ENCODE assay signal across 24 cellular contexts in the genomic region with DNA sequence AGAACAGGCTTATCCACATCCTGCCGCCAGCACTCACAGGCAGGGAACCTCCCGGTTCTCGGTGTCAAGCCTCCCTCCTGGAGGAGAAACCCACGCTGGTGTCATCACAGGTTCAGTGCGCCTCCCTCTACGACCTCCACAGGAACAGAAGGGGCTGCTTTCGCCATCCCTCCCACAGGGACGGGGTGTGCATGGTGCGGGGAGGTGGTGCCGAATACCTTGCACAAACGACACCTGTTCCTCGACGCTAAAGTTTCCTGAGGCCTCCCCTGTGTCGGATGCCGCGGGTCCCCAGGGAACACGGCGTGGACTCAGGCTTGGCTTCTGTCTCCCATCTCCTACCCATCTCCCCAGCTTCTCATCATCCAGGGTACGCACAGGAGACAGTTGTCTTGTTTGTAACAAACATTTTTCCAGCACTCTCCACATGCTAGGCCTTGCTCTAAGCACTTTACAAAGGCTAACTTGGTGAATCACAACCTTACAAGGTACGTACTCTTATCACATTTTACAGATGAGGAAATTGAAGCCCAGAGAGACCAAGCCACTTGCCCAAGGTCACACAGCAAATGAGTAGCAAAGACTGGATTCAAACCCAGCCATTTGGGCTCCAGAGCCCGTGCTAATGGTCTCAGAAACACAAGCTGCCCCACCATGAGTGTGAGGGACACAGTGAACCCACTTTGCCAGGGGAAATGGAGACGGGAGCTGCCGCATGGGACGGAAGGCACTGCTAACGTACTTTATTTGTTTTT.
DNase-seq lines count a peak whose midpoint lies in the region; ATAC-seq and TF ChIP-seq lines count a peak whose summit lies in the region.
"Had no signal": no experiment of that assay in that cellular context is flagged by ENCODE, and none has a peak within 500 bp of the region (broad histone marks: within the 10 kb centered on the region; RNA-seq: fewer than 3 reads in every experiment).

No MANE protein-coding gene starts in this region.

- POLR2A ChIA-PET in naive thymus-derived CD4-positive, alpha-beta T cell (lab: Charles Lee), result no interaction called here

- DNase-seq in NCI-H2171 (lab: John Stamatoyannopoulos, UW) (peak; percentile 58), endodermal cell (peak; percentile 22), neuronal stem cell (ENCODE audit: low spot score) (no peak), activated T-cell treated with anti-CD3 and anti-CD28 coated beads for 4 hours (no peak)
- DNase-seq in naive thymus-derived CD4-positive, alpha-beta T cell, result no peak
- DNase-seq: Calu3, DMS79 treated with DMSO at 0.1 percent for 48 hours, GF-D8, H9, HFFc6, Kasumi-1, MV-4-11, NCI-H1105 treated with DMSO at 0.1 percent for 48 hours, NCI-H146, NCI-H2029, NCI-H2227 treated with DMSO at 0.1 percent for 48 hours, NCI-H526 treated with DMSO at 0.1 percent for 48 hours, SHP77 had no signal

- H3K27ac Mint-ChIP-seq in endodermal cell, result no peak overlapping the region
- peak overlapping the region in 1 of 9 donors; percentile 26 for H3K27ac Mint-ChIP-seq in naive thymus-derived CD4-positive, alpha-beta T cell
- H3K27ac Mint-ChIP-seq: B cell, HFFc6 had no signal

- H4K20me1 ChIP-seq in BLaER1 treated with 17β-estradiol and CSF1 and Interleukin-3, amounts not matched to agents 10 nM and 100 nM, result peaks cover 0 to 10% (median 0%) of the 10 kb centered on the region in 11 experiments; a peak in 2 of 22 replicates

- no peak overlapping the region for H4K91ac ChIP-seq in neuronal stem cell (ENCODE audit: low read depth, low read length, poor library complexity)

- H3K27me3 Mint-ChIP-seq in endodermal cell (ENCODE audit: insufficient read depth), result peaks cover 24% of the 10 kb centered on the region
- peaks cover 0 to 11% (median 5%) of the 10 kb centered on the region in 5 donors for H3K27me3 Mint-ChIP-seq in naive thymus-derived CD4-positive, alpha-beta T cell

- H3K14ac ChIP-seq in neuronal stem cell (ENCODE audit: low read length), result no peak overlapping the region

- H3K18ac ChIP-seq in neuronal stem cell (ENCODE audit: low read length), result peak overlapping the region; percentile 81

- WGBS in endodermal cell (ENCODE audit: insufficient coverage in 1 of 2, insufficient read length in 1 of 2), 2 experiments, result 91 to 92% methylated on average over 21 to 25 of the region's 25 CpGs
- whole genome bisulfite sequencing in neuronal stem cell (ENCODE audit: extremely low coverage in 2 of 2, insufficient read length in 2 of 2, insufficient replicate concordance in 1 of 2), 2 donors, result no CpG with 5 or more reads among the region's 25 CpGs

- H2AFZ ChIP-seq in neuronal stem cell (ENCODE audit: low read length), result no peak overlapping the region

- no peaks in the 10 kb centered on the region for H3K9me3 ChIP-seq in BLaER1 treated with 17β-estradiol and CSF1 and Interleukin-3, amounts not matched to agents 10 nM and 100 nM (replicated peaks in 1 of 11)
- H3K9me3 ChIP-seq in endodermal cell (ENCODE audit: control insufficient read depth, low read length), result no peaks in the 10 kb centered on the region
- no peaks in the 10 kb centered on the region for H3K9me3 ChIP-seq in neuronal stem cell (replicated peaks in 1 of 2; ENCODE audit: control insufficient read depth in 2 of 2, insufficient read depth in 1 of 2, low read depth in 1 of 2, low read length in 2 of 2)
- H3K9me3 ChIP-seq in naive thymus-derived CD4-positive, alpha-beta T cell (ENCODE audit: control insufficient read depth in 2 of 3, low read length in 3 of 3), result no peaks in the 10 kb centered on the region

- H3K36me3 Mint-ChIP-seq in endodermal cell (ENCODE audit: low read depth), result no peaks in the 10 kb centered on the region
- no peaks in the 10 kb centered on the region for H3K36me3 Mint-ChIP-seq in naive thymus-derived CD4-positive, alpha-beta T cell

- no peaks in the 10 kb centered on the region for H3K36me3 ChIP-seq in BLaER1 treated with 17β-estradiol and CSF1 and Interleukin-3, amounts not matched to agents 10 nM and 100 nM
- no peaks in the 10 kb centered on the region for H3K36me3 ChIP-seq in endodermal cell (ENCODE audit: control insufficient read depth, insufficient read depth, low read length)
- no peaks in the 10 kb centered on the region for H3K36me3 ChIP-seq in neuronal stem cell (replicated peaks in 1 of 2; ENCODE audit: control insufficient read depth in 2 of 2, insufficient read depth in 2 of 2, low read length in 2 of 2)
- H3K36me3 ChIP-seq in naive thymus-derived CD4-positive, alpha-beta T cell (ENCODE audit: control insufficient read depth in 2 of 3, insufficient read depth in 3 of 3, low read length in 3 of 3), result no peaks in the 10 kb centered on the region

- H3K79me1 ChIP-seq in neuronal stem cell (ENCODE audit: low read depth, low read length), result no peaks in the 10 kb centered on the region

- H3K27me3 ChIP-seq in BLaER1 treated with 17β-estradiol and CSF1 and Interleukin-3, amounts not matched to agents 10 nM and 100 nM, result peaks cover 0 to 14% (median 0%) of the 10 kb centered on the region in 11 experiments; a peak in 3 of 22 replicates
- H3K27me3 ChIP-seq in endodermal cell (ENCODE audit: control insufficient read depth, insufficient read depth, low read length, poor library complexity, severe bottlenecking) (no peaks in the 10 kb centered on the region), neuronal stem cell (ENCODE audit: control insufficient read depth in 3 of 3, insufficient read depth in 3 of 3, low read depth in 1 of 3, low read length in 3 of 3) (peaks cover 0 to 52% (median 0%) of the 10 kb centered on the region in 3 experiments)
- no peaks in the 10 kb centered on the region for H3K27me3 ChIP-seq in naive thymus-derived CD4-positive, alpha-beta T cell (ENCODE audit: control insufficient read depth in 2 of 2, insufficient read depth in 2 of 2, low read length in 2 of 2)

- H3K9me3 Mint-ChIP-seq in endodermal cell, result no peaks in the 10 kb centered on the region
- H3K9me3 Mint-ChIP-seq in naive thymus-derived CD4-positive, alpha-beta T cell, result no peaks in the 10 kb centered on the region
- H3K9me3 Mint-ChIP-seq: H9, HFFc6 had no signal

- H3K9ac ChIP-seq in BLaER1 treated with 17β-estradiol and CSF1 and Interleukin-3, amounts not matched to agents 10 nM and 100 nM, result 0 out of 22 replicates have a peak overlapping the region, but pooled peaks of 2 of the 11 experiments have one; percentile 1 to 15
- H3K9ac ChIP-seq in endodermal cell (ENCODE audit: extremely low read depth, low read length, poor library complexity, severe bottlenecking) (no peak overlapping the region), neuronal stem cell (ENCODE audit: low read depth, low read length, poor library complexity) (no peak overlapping the region)

- no peak overlapping the region for H2BK5ac ChIP-seq in neuronal stem cell (ENCODE audit: low read length)

- no peak overlapping the region for H2BK120ac ChIP-seq in neuronal stem cell (ENCODE audit: low read depth, low read length)

- no peak overlapping the region for H4K8ac ChIP-seq in neuronal stem cell (ENCODE audit: low read depth, low read length)

- peak overlapping the region in 8 of 11 experiments; percentile 30 to 76 (median 58); a peak in 15 of 22 replicates for H3K4me2 ChIP-seq in BLaER1 treated with 17β-estradiol and CSF1 and Interleukin-3, amounts not matched to agents 10 nM and 100 nM
- no peak overlapping the region for H3K4me2 ChIP-seq in neuronal stem cell (ENCODE audit: insufficient read depth, low read length, poor library complexity, severe bottlenecking)

- H2BK12ac ChIP-seq in neuronal stem cell (ENCODE audit: low read length), result no peak overlapping the region

- H2BK15ac ChIP-seq in neuronal stem cell (ENCODE audit: low read length), result peak overlapping the region; percentile 35

- TF ChIP-seq CTCF in endodermal cell (conservative IDR thresholded peaks at IDR 0.05), result no peak

- no peak for ATAC-seq in GM21737 (IDR thresholded peaks at IDR 0.05; ENCODE audit: unreplicated experiment)
- no peak for ATAC-seq in HG02973 (IDR thresholded peaks at IDR 0.05; ENCODE audit: unreplicated experiment)
- ATAC-seq in naive thymus-derived CD4-positive, alpha-beta T cell, result no peak

- H3K4me3 ChIP-seq in BLaER1 treated with 17β-estradiol and CSF1 and Interleukin-3, amounts not matched to agents 10 nM and 100 nM, result no peak overlapping the region
- no peak overlapping the region for H3K4me3 ChIP-seq in endodermal cell (ENCODE audit: low read length)
- H3K4me3 ChIP-seq in neuronal stem cell (ENCODE audit: low read length in 2 of 2), result no peak overlapping the region
- H3K4me3 ChIP-seq in naive thymus-derived CD4-positive, alpha-beta T cell (ENCODE audit: low read length), result no peak overlapping the region

- peaks cover 22 to 50% (median 34%) of the 10 kb centered on the region in 10 experiments for H3K4me1 ChIP-seq in BLaER1 treated with 17β-estradiol and CSF1 and Interleukin-3, amounts not matched to agents 10 nM and 100 nM
- H3K4me1 ChIP-seq in endodermal cell (ENCODE audit: control insufficient read depth, insufficient read depth, low read length) (peaks cover 15% of the 10 kb centered on the region), neuronal stem cell (ENCODE audit: control insufficient read depth in 2 of 2, insufficient read depth in 1 of 2, low read depth in 1 of 2, low read length in 2 of 2) (peaks cover 0 to 10% of the 10 kb centered on the region in 2 donors)
- no peaks in the 10 kb centered on the region for H3K4me1 ChIP-seq in naive thymus-derived CD4-positive, alpha-beta T cell (ENCODE audit: control insufficient read depth in 2 of 2, insufficient read depth in 2 of 2, low read length in 2 of 2)

- no peak overlapping the region for H3K4me3 Mint-ChIP-seq in endodermal cell
- H3K4me3 Mint-ChIP-seq in naive thymus-derived CD4-positive, alpha-beta T cell, result no peak overlapping the region
- H3K4me3 Mint-ChIP-seq: B cell, H9, HFFc6 had no signal

- intact Hi-C loops in naive thymus-derived CD4-positive, alpha-beta T cell (cut with micrococcal nuclease), result no loop called here

- no peak overlapping the region for H3K4ac ChIP-seq in neuronal stem cell (ENCODE audit: low read length)

- H3K4me1 Mint-ChIP-seq in endodermal cell, result peaks cover 40% of the 10 kb centered on the region
- peaks cover 0 to 2% (median 0%) of the 10 kb centered on the region in 7 donors for H3K4me1 Mint-ChIP-seq in naive thymus-derived CD4-positive, alpha-beta T cell
- H3K4me1 Mint-ChIP-seq: B cell had no signal

- H2AK5ac ChIP-seq in neuronal stem cell (ENCODE audit: low read depth, low read length), result peak overlapping the region; percentile 83

- CTCF ChIA-PET in naive thymus-derived CD4-positive, alpha-beta T cell (lab: Charles Lee), result no interaction called here

- H3K27ac ChIP-seq in BLaER1 treated with 17β-estradiol and CSF1 and Interleukin-3, amounts not matched to agents 10 nM and 100 nM, result no peak overlapping the region
- H3K27ac ChIP-seq in endodermal cell (ENCODE audit: low read depth, low read length) (no peak overlapping the region), neuronal stem cell (replicated peaks; ENCODE audit: low read length) (no peak overlapping the region)
- H3K27ac ChIP-seq in naive thymus-derived CD4-positive, alpha-beta T cell (ENCODE audit: low read depth, low read length), result no peak overlapping the region
- H3K27ac ChIP-seq: HL-60, RWPE1 had no signal

- peak overlapping the region; percentile 40 for H3K23ac ChIP-seq in neuronal stem cell (ENCODE audit: low read depth, low read length, poor library complexity)

Comparison
In these comparisons a context has a peak if more than half of its experiments do, and no peak if none do; other contexts are left out.
1. DNase-seq: peak in NCI-H2171 (single experiment) and endodermal cell (single experiment); none in neuronal stem cell (single experiment), naive thymus-derived CD4-positive, alpha-beta T cell (0 of 9) and activated T-cell treated with anti-CD3 and anti-CD28 coated beads for 4 hours (single experiment).